In the genomic region with DNA sequence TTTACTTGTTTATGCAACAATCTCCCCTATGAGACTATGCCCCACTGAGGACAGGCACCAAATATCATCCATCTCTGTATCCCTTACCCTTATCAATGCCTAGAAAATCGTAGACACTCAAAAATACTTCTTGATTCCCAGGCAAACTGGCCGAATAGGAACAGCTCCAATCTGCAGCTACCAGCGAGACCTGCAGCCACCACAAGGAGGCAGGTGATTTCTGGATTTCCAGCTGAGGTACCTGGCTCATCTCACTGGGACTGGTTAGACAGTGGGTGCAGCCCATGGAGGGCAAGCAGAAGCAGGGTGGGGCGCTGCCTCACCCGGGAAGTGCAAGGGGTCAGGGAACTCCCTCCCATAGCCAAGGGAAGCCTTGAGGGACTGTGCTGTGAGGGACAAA, we compare ENCODE assay signal across 12 cellular contexts. TPM values are rescaled to one million over a fixed set of nuclear protein-coding genes. Genes with fewer than 3 reads are reported as not detected.
DNase-seq lines count a peak whose midpoint lies in the region; ATAC-seq, FAIRE-seq and TF ChIP-seq lines count a peak whose summit lies in the region.
"Had no signal": no experiment of that assay in that cellular context is flagged by ENCODE, and none has a peak within 500 bp of the region (broad histone marks: within the 10 kb centered on the region; RNA-seq: fewer than 3 reads in every experiment).

No MANE protein-coding gene starts in this region.

- H3K27me3 ChIP-seq in cardiac muscle cell (no peaks in the 10 kb centered on the region), right cardiac atrium (ENCODE audit: control insufficient read depth, insufficient read depth) (no peaks in the 10 kb centered on the region), ascending aorta (no peaks in the 10 kb centered on the region)
- H3K27me3 ChIP-seq: BLaER1 treated with 17β-estradiol and CSF1 and Interleukin-3, amounts not matched to agents 10 nM and 100 nM had no signal

- H3K36me3 ChIP-seq in cardiac muscle cell = no peaks in the 10 kb centered on the region
- no peaks in the 10 kb centered on the region for H3K36me3 ChIP-seq in ascending aorta
- H3K36me3 ChIP-seq: BLaER1 treated with 17β-estradiol and CSF1 and Interleukin-3, amounts not matched to agents 10 nM and 100 nM had no signal

- ATAC-seq in right cardiac atrium = no peak
- no peak for ATAC-seq in HG02623 (IDR thresholded peaks at IDR 0.05; ENCODE audit: unreplicated experiment)
- no peak for ATAC-seq in HG02798 (IDR thresholded peaks at IDR 0.05; ENCODE audit: poor library complexity, unreplicated experiment)
- ATAC-seq: activated CD4-positive, CD25-positive, alpha-beta regulatory T cell treated with anti-CD3 and anti-CD28 coated beads, Interleukin-2, amount 50 U/mL, for 24 hours; stimulated activated effector memory CD8-positive, alpha-beta T cell treated with anti-CD3 and anti-CD28 coated beads, Interleukin-12 subunit alpha, Interleukin-12 subunit beta, amount 100 ng/mL, for 72 hours had no signal

- H3K4me1 ChIP-seq in cardiac muscle cell (ENCODE audit: low read depth) = no peaks in the 10 kb centered on the region
- H3K4me1 ChIP-seq in right cardiac atrium (ENCODE audit: control insufficient read depth, insufficient read depth, low read length) = no peaks in the 10 kb centered on the region
- H3K4me1 ChIP-seq in ascending aorta = peaks cover 0 to 14% of the 10 kb centered on the region in 2 donors
- H3K4me1 ChIP-seq: BLaER1 treated with 17β-estradiol and CSF1 and Interleukin-3, amounts not matched to agents 10 nM and 100 nM had no signal

- 70% methylated on average over 5 of the region's 5 CpGs for WGBS in right cardiac atrium

- TF ChIP-seq CTCF in cardiac muscle cell (IDR thresholded peaks at IDR 0.05; ENCODE audit: low read depth, low read length) (peak; percentile 28), ascending aorta (IDR thresholded peaks at IDR 0.05) (peak in 1 of 3 experiments; percentile 29)

- DNase-seq in cardiac muscle cell (ENCODE audit: low read depth in 1 of 2, low spot score in 1 of 2) (peak in 1 of 2 donors; percentile 21), right cardiac atrium (no peak), ascending aorta (ENCODE audit: low spot score in 2 of 2) (no peak), iPS DF 4.7 (ENCODE audit: extremely low read depth, low spot score) (peak; percentile 11), H54 (ENCODE audit: insufficient read length, low spot score) (no peak), H4 (ENCODE audit: low spot score) (no peak)
- DNase-seq: activated naive CD8-positive, alpha-beta T cell treated with anti-CD3 and anti-CD28 coated beads for 36 hours had no signal

- no peak for TF ChIP-seq POLR2A in H54 (IDR thresholded peaks at IDR 0.05; ENCODE audit: low read depth, low read length)

- H3K9me3 ChIP-seq in cardiac muscle cell (ENCODE audit: low read depth) (no peaks in the 10 kb centered on the region), right cardiac atrium (ENCODE audit: control insufficient read depth, low read length) (no peaks in the 10 kb centered on the region), ascending aorta (no peaks in the 10 kb centered on the region)
- H3K9me3 ChIP-seq: BLaER1 treated with 17β-estradiol and CSF1 and Interleukin-3, amounts not matched to agents 10 nM and 100 nM had no signal

- H3K27ac ChIP-seq in cardiac muscle cell = no peak overlapping the region
- no peak overlapping the region for H3K27ac ChIP-seq in right cardiac atrium (ENCODE audit: low read length)
- peak overlapping the region; percentile 50 to 80 for H3K27ac ChIP-seq in ascending aorta
- H3K27ac ChIP-seq: BLaER1 treated with 17β-estradiol and CSF1 and Interleukin-3, amounts not matched to agents 10 nM and 100 nM had no signal

- intact Hi-C loops in right cardiac atrium (cut with DNase I) = no loop called here
- intact Hi-C loops in ascending aorta (cut with DNase I) = loop anchor here (5.0 kb wide), 1 partner anchor 49 kb away; no protein-coding TSS in a partner anchor

- no peak for FAIRE-seq in H54 (lab: Jason Lieb, UNC)

- H3K4me3 ChIP-seq in cardiac muscle cell (no peak overlapping the region), right cardiac atrium (ENCODE audit: low read length) (no peak overlapping the region), ascending aorta (no peak overlapping the region)
- H3K4me3 ChIP-seq: BLaER1 treated with 17β-estradiol and CSF1 and Interleukin-3, amounts not matched to agents 10 nM and 100 nM had no signal

RNA-seq across cellular contexts. Expression of gene PPP1R3C, which starts 10.8 kb away (rescaled TPM):
- total RNA-seq in cardiac muscle cell = 51.7 and 90.7 TPM in 2 replicates
- polyA plus RNA-seq in cardiac muscle cell = 52.1 and 81.4 TPM in 2 replicates
- 100 to 1,000 TPM; 162 to 222 (median 203) TPM for total RNA-seq in right cardiac atrium
- polyA plus RNA-seq in right cardiac atrium = 146 TPM
- 2.0 TPM for total RNA-seq in ascending aorta
- total RNA-seq in H4 (2014; rRNA removed; shearing (Covaris generic)) = 5.2 and 6.0 TPM in 2 replicates

Comparison
In these comparisons a context has a peak if more than half of its experiments do, and no peak if none do; other contexts are left out.
1. H3K27ac ChIP-seq: peak in ascending aorta (2 of 2); none in cardiac muscle cell (single experiment) and right cardiac atrium (single experiment).